1 cellular context compared by ENCODE assay signal in genomic region chr20:63652192-63652980, GRCh38.
TF ChIP-seq lines count a peak whose summit lies in the region.

No MANE protein-coding gene starts in this region.

TF ChIP-seq in H1, 55 proteins besides CTCF, POLR2A, EP300 and RAD21:
- TF ChIP-seq, protein P1, sequence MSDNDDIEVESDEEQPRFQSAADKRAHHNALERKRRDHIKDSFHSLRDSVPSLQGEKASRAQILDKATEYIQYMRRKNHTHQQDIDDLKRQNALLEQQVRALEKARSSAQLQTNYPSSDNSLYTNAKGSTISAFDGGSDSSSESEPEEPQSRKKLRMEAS (IDR thresholded peaks at IDR 0.05), result peak; percentile 20; the same call in 1 of the 2 replicates
- TF ChIP-seq CHD1 (IDR thresholded peaks at IDR 0.05; ENCODE audit: low read depth, low read length) (no peak), E2F6 (IDR thresholded peaks at IDR 0.05) (peak; percentile 63), ASH2L (IDR thresholded peaks at IDR 0.05; ENCODE audit: low read length) (no peak), HDAC2 (IDR thresholded peaks at IDR 0.05; ENCODE audit: borderline replicate concordance in 1 of 2, low read depth in 2 of 2, low read length in 2 of 2) (peak in 1 of 2 experiments; percentile 50; a peak in 1 of 4 replicates), BACH1 (IDR thresholded peaks at IDR 0.05; ENCODE audit: low read length) (no peak), SIX5 (IDR thresholded peaks at IDR 0.05; ENCODE audit: low read depth, low read length) (no peak), KDM4A (IDR thresholded peaks at IDR 0.05; ENCODE audit: low read depth, low read length, severe bottlenecking) (peak; percentile 47), SP2 (IDR thresholded peaks at IDR 0.05; ENCODE audit: low read length) (no peak), RFX5 (IDR thresholded peaks at IDR 0.05; ENCODE audit: borderline replicate concordance, low read depth, low read length) (no peak), EZH2 (IDR thresholded peaks at IDR 0.05; ENCODE audit: low read depth, low read length, severe bottlenecking) (peak; percentile 31), RBBP5 (IDR thresholded peaks at IDR 0.05; ENCODE audit: borderline replicate concordance, low read depth, low read length) (peak; percentile 29; the same call in 1 of the 2 replicates)
